1 cellular context compared by ENCODE assay signal in genomic region chr9:127921592-127922120, GRCh38.
A peak's percentile ranks its signal among the peaks of the same experiment; 100 is the strongest.
TF ChIP-seq lines count a peak whose summit lies in the region.

No MANE protein-coding gene starts in this region.

TF ChIP-seq in GM12878, 131 proteins besides CTCF, POLR2A, EP300 and RAD21:
- TF ChIP-seq TCF12 (IDR thresholded peaks at IDR 0.05; ENCODE audit: low read depth, low read length) (0 out of 2 replicates have a peak, but pooled peaks have one; percentile 6), POU2F2 (IDR thresholded peaks at IDR 0.05; ENCODE audit: borderline replicate concordance, low read depth, low read length) (peak; percentile 71; the same call in 1 of the 3 replicates), SP1 (IDR thresholded peaks at IDR 0.05; ENCODE audit: low read depth, low read length) (no peak), RB1 (IDR thresholded peaks at IDR 0.05; ENCODE audit: borderline replicate concordance) (0 out of 2 replicates have a peak, but pooled peaks have one; percentile 46), CUX1 (IDR thresholded peaks at IDR 0.05; ENCODE audit: insufficient replicate concordance, low read depth, low read length) (no peak), CHD2 (IDR thresholded peaks at IDR 0.05; ENCODE audit: borderline replicate concordance, low read depth, low read length) (0 out of 2 replicates have a peak, but pooled peaks have one; percentile 10), SMC3 (IDR thresholded peaks at IDR 0.05; ENCODE audit: borderline replicate concordance, low read length) (peak; percentile 90), STAT1 (conservative IDR thresholded peaks at IDR 0.05) (0 out of 2 replicates have a peak, but pooled peaks have one; percentile 67), BHLHE40 (IDR thresholded peaks at IDR 0.05; ENCODE audit: borderline replicate concordance in 1 of 2, low read depth in 2 of 2, low read length in 1 of 2) (peak in 1 of 2 experiments; percentile 64; a peak in 2 of 4 replicates), RELA (IDR thresholded peaks at IDR 0.05; ENCODE audit: borderline replicate concordance, partially characterized antibody) (peak; percentile 55), E2F8 (IDR thresholded peaks at IDR 0.05; ENCODE audit: low read depth, partially characterized antibody) (no peak), YY1 (IDR thresholded peaks at IDR 0.05; ENCODE audit: low read depth, low read length) (peak; percentile 46; the same call in 1 of the 2 replicates)
